ENCODE assay signal across 7 cellular contexts in the genomic region with DNA sequence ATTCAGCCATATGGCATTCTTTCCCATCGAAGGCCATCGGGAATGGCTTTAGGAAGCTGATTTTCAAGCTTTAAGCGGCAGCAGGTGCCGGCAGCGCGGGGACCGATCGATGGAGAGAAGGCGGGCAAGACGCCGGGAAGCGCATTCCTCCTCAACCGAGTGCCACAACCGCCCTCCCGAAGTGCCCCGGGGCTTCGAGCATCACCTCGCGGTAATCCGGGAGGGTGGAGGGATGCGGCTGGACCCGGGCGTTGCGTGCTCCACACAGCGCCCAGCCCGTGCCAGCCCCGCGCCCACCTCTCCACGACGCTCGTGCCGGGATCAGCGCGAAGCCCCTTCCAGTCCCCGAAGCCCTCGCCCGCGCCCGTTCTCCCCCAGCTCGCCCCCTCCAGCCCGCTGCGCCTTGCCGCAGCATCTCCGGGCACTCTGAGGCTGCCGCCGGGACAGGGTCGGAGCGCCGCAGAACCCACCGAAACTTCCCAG. TPM values are rescaled to one million over a fixed set of nuclear protein-coding genes. Genes with fewer than 3 reads are reported as not detected.
A peak's percentile ranks its signal among the peaks of the same experiment; 100 is the strongest.
DNase-seq lines count a peak whose midpoint lies in the region; ATAC-seq and TF ChIP-seq lines count a peak whose summit lies in the region.

No MANE protein-coding gene starts in this region.

- no peaks in the 10 kb centered on the region for H3K36me3 Mint-ChIP-seq in T-helper 17 cell (ENCODE audit: low read depth)
- H3K36me3 Mint-ChIP-seq in central memory CD8-positive, alpha-beta T cell (ENCODE audit: insufficient read depth): peaks cover 2% of the 10 kb centered on the region

- TF ChIP-seq CTCF in HEK293 (tag by site-specific recombination; IDR thresholded peaks at IDR 0.05): peak; percentile 35; the same call in 1 of the 2 replicates
- TF ChIP-seq CTCF in left lung (IDR thresholded peaks at IDR 0.05): no peak

- CTCF ChIA-PET in HEK293 (lab: Yijun Ruan, JAX): interaction anchor here (0.9 to 1.2 kb wide), 4 partner anchors 9 to 27 kb away, joined by 3 to 12 read pairs (median 4); no protein-coding TSS in a partner anchor

- DNase-seq in T-helper 17 cell (peak in 2 of 3 donors; percentile 4 to 13), left lung (peak; percentile 38 to 82), DMS114 treated with DMSO at 0.1 percent for 48 hours (lab: John Stamatoyannopoulos, UW; ENCODE audit: unreplicated experiment) (no peak)
- DNase-seq in central memory CD8-positive, alpha-beta T cell (ENCODE audit: low spot score in 2 of 2): no peak
- DNase-seq in stimulated activated CD4-positive, alpha-beta T cell treated with anti-CD3 and anti-CD28 coated beads, TNF-alpha, amount 100 ng/mL, for 24 hours (ENCODE audit: low read depth in 3 of 3): peak in 2 of 3 experiments; percentile 7 to 27

- POLR2A ChIA-PET in HEK293 (lab: Yijun Ruan, JAX): interaction anchor here (1.3 kb wide), 1 partner anchor 74 kb away, joined by 9 read pairs; a partner anchor contains a TSS

- intact Hi-C loops in left lung (cut with DNase I): no loop called here

- peak overlapping the region; percentile 90 for H3K4me3 Mint-ChIP-seq in T-helper 17 cell
- H3K4me3 Mint-ChIP-seq in central memory CD8-positive, alpha-beta T cell: peak overlapping the region; percentile 77

- H3K27ac ChIP-seq in HEK293 (ENCODE audit: extremely low read depth, low read depth, low read length): peak overlapping the region; percentile 75
- H3K27ac ChIP-seq in left lung: peak overlapping the region; percentile 84 to 86

- H3K9me3 ChIP-seq in HEK293 (ENCODE audit: control insufficient read depth, insufficient read depth, low read depth, low read length): no peaks in the 10 kb centered on the region
- no peaks in the 10 kb centered on the region for H3K9me3 ChIP-seq in T-helper 17 cell (ENCODE audit: control insufficient read depth, low read length, poor library complexity, severe bottlenecking)
- peaks cover 0 to 8% of the 10 kb centered on the region in 2 donors for H3K9me3 ChIP-seq in left lung

- H3K9me3 Mint-ChIP-seq in central memory CD8-positive, alpha-beta T cell: no peaks in the 10 kb centered on the region

- peak overlapping the region; percentile 82 for H3K4me3 ChIP-seq in HEK293 (ENCODE audit: low read depth, low read length)
- H3K4me3 ChIP-seq in left lung: peak overlapping the region; percentile 54 to 64

- peak overlapping the region; percentile 71 for H3K27ac Mint-ChIP-seq in T-helper 17 cell
- no peak overlapping the region for H3K27ac Mint-ChIP-seq in central memory CD8-positive, alpha-beta T cell (ENCODE audit: low read depth)

- peaks cover 20% of the 10 kb centered on the region for H3K4me1 Mint-ChIP-seq in T-helper 17 cell
- peaks cover 12% of the 10 kb centered on the region for H3K4me1 Mint-ChIP-seq in central memory CD8-positive, alpha-beta T cell

- H3K27me3 Mint-ChIP-seq in T-helper 17 cell: peaks cover 18% of the 10 kb centered on the region
- peaks cover 56% of the 10 kb centered on the region for H3K27me3 Mint-ChIP-seq in central memory CD8-positive, alpha-beta T cell

- H3K27me3 ChIP-seq in left lung: peaks cover 21 to 61% of the 10 kb centered on the region in 2 donors

- H3K4me1 ChIP-seq in HEK293 (ENCODE audit: control insufficient read depth, insufficient read depth, low read length) (peaks cover 23% of the 10 kb centered on the region), left lung (peaks cover 0 to 9% of the 10 kb centered on the region in 2 donors)

- no peaks in the 10 kb centered on the region for H3K36me3 ChIP-seq in HEK293 (ENCODE audit: control insufficient read depth in 2 of 2, insufficient read depth in 1 of 2, low read length in 2 of 2)
- no peaks in the 10 kb centered on the region for H3K36me3 ChIP-seq in left lung

- ATAC-seq in T-helper 17 cell: peak; percentile 40
- peak; percentile 19 for ATAC-seq in central memory CD8-positive, alpha-beta T cell (replicated peaks; ENCODE audit: extremely low read depth, poor library complexity, severe bottlenecking)
- peak; percentile 57 for ATAC-seq in left lung
- ATAC-seq in HG03521 (IDR thresholded peaks at IDR 0.05; ENCODE audit: unreplicated experiment): no peak

TF ChIP-seq in HEK293, 187 proteins besides CTCF, POLR2A, EP300 and RAD21 (continues in another document):
- TF ChIP-seq, protein P1, sequence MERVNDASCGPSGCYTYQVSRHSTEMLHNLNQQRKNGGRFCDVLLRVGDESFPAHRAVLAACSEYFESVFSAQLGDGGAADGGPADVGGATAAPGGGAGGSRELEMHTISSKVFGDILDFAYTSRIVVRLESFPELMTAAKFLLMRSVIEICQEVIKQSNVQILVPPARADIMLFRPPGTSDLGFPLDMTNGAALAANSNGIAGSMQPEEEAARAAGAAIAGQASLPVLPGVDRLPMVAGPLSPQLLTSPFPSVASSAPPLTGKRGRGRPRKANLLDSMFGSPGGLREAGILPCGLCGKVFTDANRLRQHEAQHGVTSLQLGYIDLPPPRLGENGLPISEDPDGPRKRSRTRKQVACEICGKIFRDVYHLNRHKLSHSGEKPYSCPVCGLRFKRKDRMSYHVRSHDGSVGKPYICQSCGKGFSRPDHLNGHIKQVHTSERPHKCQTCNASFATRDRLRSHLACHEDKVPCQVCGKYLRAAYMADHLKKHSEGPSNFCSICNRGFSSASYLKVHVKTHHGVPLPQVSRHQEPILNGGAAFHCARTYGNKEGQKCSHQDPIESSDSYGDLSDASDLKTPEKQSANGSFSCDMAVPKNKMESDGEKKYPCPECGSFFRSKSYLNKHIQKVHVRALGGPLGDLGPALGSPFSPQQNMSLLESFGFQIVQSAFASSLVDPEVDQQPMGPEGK (tag by site-specific recombination; IDR thresholded peaks at IDR 0.05): no peak; the same call in 1 of the 2 replicates
- no peak for TF ChIP-seq ZNF223 (tag by site-specific recombination; IDR thresholded peaks at IDR 0.05)
- TF ChIP-seq ZNF596 (tag by site-specific recombination; IDR thresholded peaks at IDR 0.05): no peak
- TF ChIP-seq ZNF585B (tag by site-specific recombination; IDR thresholded peaks at IDR 0.05): no peak
- no peak; the same call in 1 of the 2 replicates for TF ChIP-seq SP3 (tag by site-specific recombination; IDR thresholded peaks at IDR 0.05)
- TF ChIP-seq ZNF501 (tag by site-specific recombination; IDR thresholded peaks at IDR 0.05): peak; percentile 72; the same call in 1 of the 2 replicates
- TF ChIP-seq, protein P2, sequence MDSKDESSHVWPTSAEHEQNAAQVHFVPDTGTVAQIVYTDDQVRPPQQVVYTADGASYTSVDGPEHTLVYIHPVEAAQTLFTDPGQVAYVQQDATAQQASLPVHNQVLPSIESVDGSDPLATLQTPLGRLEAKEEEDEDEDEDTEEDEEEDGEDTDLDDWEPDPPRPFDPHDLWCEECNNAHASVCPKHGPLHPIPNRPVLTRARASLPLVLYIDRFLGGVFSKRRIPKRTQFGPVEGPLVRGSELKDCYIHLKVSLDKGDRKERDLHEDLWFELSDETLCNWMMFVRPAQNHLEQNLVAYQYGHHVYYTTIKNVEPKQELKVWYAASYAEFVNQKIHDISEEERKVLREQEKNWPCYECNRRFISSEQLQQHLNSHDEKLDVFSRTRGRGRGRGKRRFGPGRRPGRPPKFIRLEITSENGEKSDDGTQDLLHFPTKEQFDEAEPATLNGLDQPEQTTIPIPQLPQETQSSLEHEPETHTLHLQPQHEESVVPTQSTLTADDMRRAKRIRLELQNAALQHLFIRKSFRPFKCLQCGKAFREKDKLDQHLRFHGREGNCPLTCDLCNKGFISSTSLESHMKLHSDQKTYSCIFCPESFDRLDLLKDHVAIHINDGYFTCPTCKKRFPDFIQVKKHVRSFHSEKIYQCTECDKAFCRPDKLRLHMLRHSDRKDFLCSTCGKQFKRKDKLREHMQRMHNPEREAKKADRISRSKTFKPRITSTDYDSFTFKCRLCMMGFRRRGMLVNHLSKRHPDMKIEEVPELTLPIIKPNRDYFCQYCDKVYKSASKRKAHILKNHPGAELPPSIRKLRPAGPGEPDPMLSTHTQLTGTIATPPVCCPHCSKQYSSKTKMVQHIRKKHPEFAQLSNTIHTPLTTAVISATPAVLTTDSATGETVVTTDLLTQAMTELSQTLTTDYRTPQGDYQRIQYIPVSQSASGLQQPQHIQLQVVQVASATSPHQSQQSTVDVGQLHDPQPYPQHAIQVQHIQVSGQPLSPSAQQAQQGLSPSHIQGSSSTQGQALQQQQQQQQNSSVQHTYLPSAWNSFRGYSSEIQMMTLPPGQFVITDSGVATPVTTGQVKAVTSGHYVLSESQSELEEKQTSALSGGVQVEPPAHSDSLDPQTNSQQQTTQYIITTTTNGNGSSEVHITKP (tag by site-specific recombination; IDR thresholded peaks at IDR 0.05): no peak
- TF ChIP-seq, protein P3, sequence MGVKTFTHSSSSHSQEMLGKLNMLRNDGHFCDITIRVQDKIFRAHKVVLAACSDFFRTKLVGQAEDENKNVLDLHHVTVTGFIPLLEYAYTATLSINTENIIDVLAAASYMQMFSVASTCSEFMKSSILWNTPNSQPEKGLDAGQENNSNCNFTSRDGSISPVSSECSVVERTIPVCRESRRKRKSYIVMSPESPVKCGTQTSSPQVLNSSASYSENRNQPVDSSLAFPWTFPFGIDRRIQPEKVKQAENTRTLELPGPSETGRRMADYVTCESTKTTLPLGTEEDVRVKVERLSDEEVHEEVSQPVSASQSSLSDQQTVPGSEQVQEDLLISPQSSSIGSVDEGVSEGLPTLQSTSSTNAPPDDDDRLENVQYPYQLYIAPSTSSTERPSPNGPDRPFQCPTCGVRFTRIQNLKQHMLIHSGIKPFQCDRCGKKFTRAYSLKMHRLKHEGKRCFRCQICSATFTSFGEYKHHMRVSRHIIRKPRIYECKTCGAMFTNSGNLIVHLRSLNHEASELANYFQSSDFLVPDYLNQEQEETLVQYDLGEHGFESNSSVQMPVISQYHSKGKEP (tag by site-specific recombination; IDR thresholded peaks at IDR 0.05): no peak
- no peak; the same call in 1 of the 2 replicates for TF ChIP-seq ZBTB48 (tag by site-specific recombination; IDR thresholded peaks at IDR 0.05)
- no peak for TF ChIP-seq ZNF221 (tag by site-specific recombination; IDR thresholded peaks at IDR 0.05; ENCODE audit: borderline replicate concordance)
- no peak for TF ChIP-seq HOXD13 (CRISPR knock-in tag; IDR thresholded peaks at IDR 0.05; ENCODE audit: borderline replicate concordance)
- TF ChIP-seq TCF7L2 (IDR thresholded peaks at IDR 0.05; ENCODE audit: borderline replicate concordance, low read depth, low read length): no peak

RNA-seq across cellular contexts. Expression of a gene that starts 3.2 kb away (rescaled TPM):
- total RNA-seq in T-helper 17 cell: 1 to 10 TPM; 1.6 to 2.2 TPM
- total RNA-seq in left lung: 10 to 100 TPM; 11.3 to 13.4 TPM

Comparison
In these comparisons a context has a peak if more than half of its experiments do, and no peak if none do; other contexts are left out.
1. DNase-seq: peak in T-helper 17 cell (2 of 3), left lung (2 of 2) and stimulated activated CD4-positive, alpha-beta T cell treated with anti-CD3 and anti-CD28 coated beads, TNF-alpha, amount 100 ng/mL, for 24 hours (2 of 3); none in central memory CD8-positive, alpha-beta T cell (0 of 2) and DMS114 treated with DMSO at 0.1 percent for 48 hours (single experiment).